Comparison of ENCODE assay signal across 8 cellular contexts in the genomic region with DNA sequence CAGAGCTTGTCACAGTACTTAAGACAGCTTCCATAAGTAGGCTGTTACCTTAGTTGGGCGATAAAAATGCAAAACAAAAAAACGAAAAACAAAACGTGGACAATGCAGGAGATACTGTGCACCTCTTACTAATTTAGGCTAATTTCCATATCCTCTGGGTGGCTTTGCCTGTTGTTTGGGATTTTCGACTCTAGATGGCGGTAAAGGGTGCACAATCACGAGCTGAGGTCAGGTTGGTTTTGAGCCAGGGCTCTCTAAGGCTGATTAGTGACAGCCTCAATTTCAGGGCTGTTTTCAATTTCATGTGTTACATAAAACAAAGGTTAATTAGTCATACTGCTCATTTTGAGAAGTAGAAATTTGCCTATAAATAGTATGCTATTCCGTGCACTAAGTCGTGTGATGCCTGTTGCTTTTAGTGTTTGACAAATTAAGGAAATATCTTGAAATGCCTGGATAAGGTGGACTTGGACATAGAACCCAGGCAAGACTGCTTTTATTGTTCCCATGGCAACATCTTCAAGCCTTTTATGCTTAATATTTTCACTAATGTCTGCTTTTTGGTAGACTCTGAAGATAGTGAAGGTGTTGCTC.
DNase-seq lines count a peak whose midpoint lies in the region; ATAC-seq and TF ChIP-seq lines count a peak whose summit lies in the region.

No MANE protein-coding gene starts in this region.

- DNase-seq in NCI-H1436 (lab: John Stamatoyannopoulos, UW) = peak; percentile 27
- no peak for DNase-seq in NCI-H1436 treated with DMSO at 0.1 percent for 48 hours (lab: John Stamatoyannopoulos, UW)
- peak; percentile 75 for DNase-seq in NAMALWA (ENCODE audit: low spot score)
- peak; percentile 46 for DNase-seq in activated naive CD8-positive, alpha-beta T cell treated with anti-CD3 and anti-CD28 coated beads, Interleukin-2, amount 50 U/mL, for 16 hours (ENCODE audit: low read depth, low spot score)
- peak; percentile 16 for DNase-seq in iPS-NIHi7 (ENCODE audit: extremely low spot score)
- DNase-seq in stimulated activated CD4-positive, alpha-beta T cell treated with anti-CD3 and anti-CD28 coated beads, TNF-alpha, amount 100 ng/mL, for 1 hour (ENCODE audit: low read depth in 3 of 3, low spot score in 1 of 3) = peak; percentile 25 to 30 (median 29)

- H3K4me3 ChIP-seq in SU-DHL-6 (ENCODE audit: insufficient read depth, low read length, poor library complexity, severe bottlenecking) = no peak overlapping the region

- H3K4me2 ChIP-seq in SU-DHL-6 (ENCODE audit: low read depth, low read length, poor library complexity, severe bottlenecking) = no peak overlapping the region

- no peaks in the 10 kb centered on the region for H3K27me3 ChIP-seq in SU-DHL-6 (ENCODE audit: low read length)

- H3K36me3 ChIP-seq in SU-DHL-6 (ENCODE audit: low read length) = no peaks in the 10 kb centered on the region

- TF ChIP-seq CTCF in SU-DHL-6 (IDR thresholded peaks at IDR 0.05; ENCODE audit: insufficient read depth, low read length, poor library complexity, severe bottlenecking) = peak; percentile 56

- no peak overlapping the region for H3K9ac ChIP-seq in SU-DHL-6 (ENCODE audit: low read length)

- H3K9me2 ChIP-seq in SU-DHL-6 (replicated peaks; ENCODE audit: insufficient read depth, low read length) = no peaks in the 10 kb centered on the region

- H3K79me2 ChIP-seq in SU-DHL-6 (ENCODE audit: insufficient read depth, low read length) = no peaks in the 10 kb centered on the region

- H3K9me3 ChIP-seq in SU-DHL-6 (ENCODE audit: insufficient read depth, low read length) = no peaks in the 10 kb centered on the region

- H3K27ac ChIP-seq in SU-DHL-6 (ENCODE audit: low read depth, low read length) = no peak overlapping the region

- H4K20me1 ChIP-seq in SU-DHL-6 (ENCODE audit: low read depth, low read length) = no peaks in the 10 kb centered on the region

- peak; percentile 79 for ATAC-seq in HG02588 (IDR thresholded peaks at IDR 0.05; ENCODE audit: unreplicated experiment)

- H2AFZ ChIP-seq in SU-DHL-6 (ENCODE audit: low read depth, low read length, severe bottlenecking) = no peak overlapping the region

- H3F3A ChIP-seq in SU-DHL-6 (ENCODE audit: insufficient read depth) = no peaks in the 10 kb centered on the region
